ENCODE assay signal across 8 cellular contexts in the genomic region with DNA sequence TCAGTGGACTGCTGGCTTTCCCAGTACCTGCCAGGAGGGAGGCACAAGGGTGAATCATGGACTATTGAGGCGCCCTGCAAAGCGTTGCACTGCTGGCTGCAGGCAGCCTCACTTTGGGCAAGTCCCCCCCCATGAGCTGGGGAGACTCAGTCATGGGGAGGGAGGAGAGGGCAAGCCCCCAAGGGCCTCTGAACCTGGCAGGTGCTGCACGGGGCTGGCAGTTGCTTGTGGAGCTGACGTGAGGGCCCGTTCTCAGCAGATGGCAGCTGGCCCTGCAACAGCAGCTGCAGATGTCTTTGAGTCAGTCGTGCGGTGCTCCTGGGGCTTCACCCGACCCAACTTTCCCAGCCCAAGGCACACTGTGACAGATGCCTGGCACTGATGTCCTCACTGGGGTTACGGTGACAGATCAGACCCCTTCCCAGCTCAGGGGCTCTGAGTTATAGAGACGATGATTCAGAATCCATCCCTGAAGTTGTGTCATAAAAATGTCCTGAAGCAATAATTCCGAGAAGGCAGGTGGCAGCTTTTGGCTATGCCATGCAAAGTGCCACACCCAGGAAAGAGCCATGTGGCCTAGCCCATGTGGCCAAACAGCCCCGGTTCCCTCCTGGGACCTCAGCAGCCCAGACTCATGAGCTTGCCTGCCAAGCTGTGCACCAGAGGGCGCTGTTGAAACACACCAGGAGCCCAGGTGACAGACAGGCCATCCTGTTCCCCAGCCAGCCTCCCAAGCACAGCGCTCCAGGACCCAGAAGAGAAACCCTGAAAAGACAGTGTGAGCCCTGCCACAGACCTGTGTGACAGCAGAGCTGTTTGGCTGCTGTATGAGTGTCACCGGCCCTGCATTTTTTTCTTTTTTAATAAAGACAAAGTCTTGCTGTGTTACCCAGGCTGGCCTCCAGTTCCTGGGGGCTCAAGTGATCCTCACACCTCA. TPM values are rescaled to one million over a fixed set of nuclear protein-coding genes. Genes with fewer than 3 reads are reported as not detected.
DNase-seq lines count a peak whose midpoint lies in the region; ATAC-seq and TF ChIP-seq lines count a peak whose summit lies in the region.

No MANE protein-coding gene starts in this region.

- H3K4me1 ChIP-seq in adipocyte (ENCODE audit: control insufficient read depth, insufficient read depth, low read length) (peaks cover 10% of the 10 kb centered on the region), aorta (ENCODE audit: control insufficient read depth in 1 of 2, insufficient read depth in 2 of 2, low read length in 2 of 2) (no peaks in the 10 kb centered on the region)

- DNase-seq in ELR (ENCODE audit: low read depth) (peak; percentile 85), H7 (peak; percentile 96), NCI-H128 (lab: John Stamatoyannopoulos, UW; ENCODE audit: unreplicated experiment) (peak; percentile 63), SW480 (ENCODE audit: low spot score) (peak; percentile 89), adipocyte (ENCODE audit: low read depth) (peak; percentile 93), left cardiac atrium (peak; percentile 94), retinal pigment epithelial cell (ENCODE audit: low read depth) (peak; percentile 48), aorta (peak; percentile 94 to 97)

- no peaks in the 10 kb centered on the region for H3K27me3 ChIP-seq in H7 (ENCODE audit: control insufficient read depth, insufficient read depth, low read length)
- H3K27me3 ChIP-seq in adipocyte (replicated peaks; ENCODE audit: control insufficient read depth, insufficient read depth, low read length): no peaks in the 10 kb centered on the region
- H3K27me3 ChIP-seq in aorta (ENCODE audit: control insufficient read depth in 1 of 2, insufficient read depth in 2 of 2, low read length in 1 of 2): no peaks in the 10 kb centered on the region

- TF ChIP-seq CTCF in retinal pigment epithelial cell (conservative IDR thresholded peaks at IDR 0.05; ENCODE audit: low read depth, low read length): peak; percentile 96

- whole genome bisulfite sequencing in aorta, 2 donors: 22 to 23% methylated on average over 15 of the region's 15 CpGs

- H3K9ac ChIP-seq in adipocyte (ENCODE audit: low read length): peak overlapping the region; percentile 6

- peak; percentile 92 to 95 for ATAC-seq in left cardiac atrium
- ATAC-seq in aorta (ENCODE audit: low FRiP score): peak; percentile 93

- intact Hi-C loops in left cardiac atrium (cut with DNase I): loop anchor here (2.0 to 10.0 kb wide), 3 partner anchors 91 to 169 kb away; no protein-coding TSS in a partner anchor
- intact Hi-C loops in aorta (cut with DNase I): loop anchor here (2.0 to 5.0 kb wide), 5 partner anchors 47 to 167 kb away; no protein-coding TSS in a partner anchor

- H3K27ac ChIP-seq in aorta (ENCODE audit: low read depth in 1 of 2, low read length in 2 of 2): peak overlapping the region in 1 of 2 donors; percentile 46

- peaks cover 45% of the 10 kb centered on the region for H3K36me3 ChIP-seq in H7 (replicated peaks; ENCODE audit: control insufficient read depth, insufficient read depth, low read length)
- peaks cover 79% of the 10 kb centered on the region for H3K36me3 ChIP-seq in adipocyte (ENCODE audit: control insufficient read depth, insufficient read depth, low read length, severe bottlenecking)
- peaks cover 0 to 7% of the 10 kb centered on the region in 2 donors for H3K36me3 ChIP-seq in aorta (ENCODE audit: control insufficient read depth in 1 of 2, insufficient read depth in 2 of 2, low read length in 1 of 2)

- H3K9me3 ChIP-seq in adipocyte (ENCODE audit: control insufficient read depth, low read length): no peaks in the 10 kb centered on the region
- no peaks in the 10 kb centered on the region for H3K9me3 ChIP-seq in aorta (ENCODE audit: control insufficient read depth, low read length)

- H3K4me3 ChIP-seq in H7 (ENCODE audit: insufficient read depth, low read depth, low read length): no peak overlapping the region
- no peak overlapping the region for H3K4me3 ChIP-seq in adipocyte (ENCODE audit: low read length)
- H3K4me3 ChIP-seq in retinal pigment epithelial cell (ENCODE audit: low read length): no peak overlapping the region
- no peak overlapping the region for H3K4me3 ChIP-seq in aorta (ENCODE audit: low read length in 2 of 2)

RNA-seq across cellular contexts. Expression of a gene that starts 53.6 kb away (rescaled TPM):
- 144 and 158 TPM in 2 replicates for total RNA-seq in H7 (2014; rRNA removed; shearing (Covaris generic))
- total RNA-seq in left cardiac atrium (10 to 100 TPM; 24.4 to 80.0 TPM), aorta (10 to 100 TPM; 50.4 to 94.0 TPM)
- 1 to 10 TPM; 3.4 to 9.5 TPM for polyA plus RNA-seq in aorta
